ENCODE assay signal across 35 cellular contexts in genomic region chr15:75329571-75329970, GRCh38. TPM values are rescaled to one million over a fixed set of nuclear protein-coding genes. Genes with fewer than 3 reads are reported as not detected.
"Had no signal": no experiment of that assay in that cellular context is flagged by ENCODE, and none has a peak within 500 bp of the region (broad histone marks: within the 10 kb centered on the region; RNA-seq: fewer than 3 reads in every experiment).

No MANE protein-coding gene starts in this region.

- H3K9me3 ChIP-seq: esophagus squamous epithelium, gastroesophageal sphincter, heart right ventricle had no signal

- H3K36me3 ChIP-seq: brain microvascular endothelial cell, esophagus squamous epithelium, gastroesophageal sphincter, heart right ventricle had no signal

- H3K27ac ChIP-seq: brain microvascular endothelial cell, coronary artery, dorsolateral prefrontal cortex, esophagus squamous epithelium, gastroesophageal sphincter, heart right ventricle had no signal

- FAIRE-seq: astrocyte, bronchial epithelial cell had no signal

- DNase-seq: activated CD4-positive, alpha-beta memory T cell treated with anti-CD3 and anti-CD28 coated beads, Interleukin-2, amount 10 ng/mL, durations not matched to agents 7 days and 5 days; activated CD4-positive, alpha-beta T cell treated with anti-CD3 and anti-CD28 coated beads for 1 hour; activated CD4-positive, alpha-beta T cell treated with anti-CD3 and anti-CD28 coated beads for 4 hours; activated CD4-positive, alpha-beta T cell treated with anti-CD3 and anti-CD28 coated beads, Interleukin-2, amount 10 ng/mL, durations not matched to agents 7 days and 5 days; activated CD4-positive, alpha-beta T cell treated with anti-CD3 and anti-CD28 coated beads, Interleukin-2, amount 50 U/mL, for 4 hours; activated CD8-positive, alpha-beta memory T cell treated with anti-CD3 and anti-CD28 coated beads, Interleukin-2, amount 50 U/mL, for 48 hours; activated gamma-delta T cell; activated naive CD4-positive, alpha-beta T cell; activated naive CD4-positive, alpha-beta T cell treated with anti-CD3 and anti-CD28 coated beads, Interleukin-2, amount 10 ng/mL, durations not matched to agents 7 days and 5 days; activated naive CD8-positive, alpha-beta T cell treated with anti-CD3 and anti-CD28 coated beads, Interleukin-2, amount 10 ng/mL, durations not matched to agents 7 days and 5 days; activated T-cell treated with anti-CD3 and anti-CD28 coated beads for 4 hours; activated T-cell treated with anti-CD3 and anti-CD28 coated beads, Interleukin-2, amount 50 U/mL, for 24 hours; activated T-cell treated with anti-CD3 and anti-CD28 coated beads, Interleukin-2, amount 50 U/mL, for 72 hours; anterior cingulate cortex; brain microvascular endothelial cell; dorsolateral prefrontal cortex; effector memory CD4-positive, alpha-beta T cell; erythroblast; esophagus squamous epithelium; foreskin melanocyte; heart right ventricle; T-helper 1 cell; T-helper 17 cell; T1000 had no signal

- ATAC-seq: activated naive CD4-positive, alpha-beta T cell treated with anti-CD3 and anti-CD28 coated beads, Interleukin-2, amount 50 U/mL, for 72 hours; activated T-cell treated with anti-CD3 and anti-CD28 coated beads, Interleukin-2, amount 50 U/mL, for 72 hours; gastroesophageal sphincter; heart right ventricle; T-helper 17 cell; WTC11 had no signal

- H3K27me3 ChIP-seq: brain microvascular endothelial cell, dorsolateral prefrontal cortex, esophagus squamous epithelium, gastroesophageal sphincter, heart right ventricle had no signal

- H3K4me1 ChIP-seq: esophagus squamous epithelium, gastroesophageal sphincter, heart right ventricle had no signal

- H3K4me3 ChIP-seq: coronary artery, dorsolateral prefrontal cortex, esophagus squamous epithelium, gastroesophageal sphincter, heart right ventricle had no signal

RNA-seq across cellular contexts. Expression of gene GOLGA6D, which starts 46.9 kb away (rescaled TPM):
- total RNA-seq: activated CD4-positive, alpha-beta memory T cell treated with anti-CD3 and anti-CD28 coated beads, Interleukin-2, amount 10 ng/mL, durations not matched to agents 7 days and 5 days; activated CD4-positive, alpha-beta T cell treated with anti-CD3 and anti-CD28 coated beads, Interleukin-2, amount 10 ng/mL, durations not matched to agents 7 days and 5 days; activated naive CD8-positive, alpha-beta T cell treated with anti-CD3 and anti-CD28 coated beads, Interleukin-2, amount 10 ng/mL, durations not matched to agents 7 days and 5 days; astrocyte; bronchial epithelial cell; cardiac septum; cerebellum; esophagus squamous epithelium; fibroblast of villous mesenchyme; gastroesophageal sphincter; glomerular endothelial cell had no signal
- polyA plus RNA-seq: fibroblast of lung, heart right ventricle had no signal
